Comparison of ENCODE assay signal across 20 cellular contexts in genomic region chr14:61443481-61443880, GRCh38.
DNase-seq lines count a peak whose midpoint lies in the region; ATAC-seq, FAIRE-seq and TF ChIP-seq lines count a peak whose summit lies in the region.
"Had no signal": no experiment of that assay in that cellular context is flagged by ENCODE, and none has a peak within 500 bp of the region (broad histone marks: within the 10 kb centered on the region; RNA-seq: fewer than 3 reads in every experiment).

No MANE protein-coding gene starts in this region.

- peaks cover 89% of the 10 kb centered on the region for H3K4me1 Mint-ChIP-seq in activated T-cell treated with anti-CD3 and anti-CD28 coated beads, Interleukin-2, amount 50 U/mL, for 72 hours (ENCODE audit: low read depth)
- peaks cover 78% of the 10 kb centered on the region for H3K4me1 Mint-ChIP-seq in activated T-helper 17 cell treated with anti-CD3 and anti-CD28 coated beads, Interleukin-2, amount 50 U/mL, for 72 hours
- H3K4me1 Mint-ChIP-seq in natural killer cell, result peaks cover 94 to 96% of the 10 kb centered on the region in 2 donors

- no peak for ATAC-seq in activated T-cell treated with anti-CD3 and anti-CD28 coated beads, Interleukin-2, amount 50 U/mL, for 72 hours (replicated peaks in 1 of 2)
- no peak for ATAC-seq in activated T-helper 17 cell treated with anti-CD3 and anti-CD28 coated beads, Interleukin-2, amount 50 U/mL, for 72 hours (replicated peaks)
- ATAC-seq in natural killer cell (no peak), GM18868 (IDR thresholded peaks at IDR 0.05; ENCODE audit: unreplicated experiment) (no peak)
- ATAC-seq: Right ventricle myocardium inferior had no signal

- H3K36me3 Mint-ChIP-seq in activated T-cell treated with anti-CD3 and anti-CD28 coated beads, Interleukin-2, amount 50 U/mL, for 72 hours (ENCODE audit: insufficient read depth in 2 of 2), result peaks cover 10% of the 10 kb centered on the region in 2 donors
- peaks cover 74% of the 10 kb centered on the region for H3K36me3 Mint-ChIP-seq in activated T-helper 17 cell treated with anti-CD3 and anti-CD28 coated beads, Interleukin-2, amount 50 U/mL, for 72 hours (ENCODE audit: low read depth)
- H3K36me3 Mint-ChIP-seq in natural killer cell, result peaks cover 7% of the 10 kb centered on the region

- H3K27ac Mint-ChIP-seq in activated T-cell treated with anti-CD3 and anti-CD28 coated beads, Interleukin-2, amount 50 U/mL, for 72 hours, result peak overlapping the region; percentile 90
- H3K27ac Mint-ChIP-seq in activated T-helper 17 cell treated with anti-CD3 and anti-CD28 coated beads, Interleukin-2, amount 50 U/mL, for 72 hours, result peak overlapping the region; percentile 73
- no peak overlapping the region for H3K27ac Mint-ChIP-seq in natural killer cell

- H3K9me3 Mint-ChIP-seq in activated T-cell treated with anti-CD3 and anti-CD28 coated beads, Interleukin-2, amount 50 U/mL, for 72 hours, result no peaks in the 10 kb centered on the region
- H3K9me3 Mint-ChIP-seq in activated T-helper 17 cell treated with anti-CD3 and anti-CD28 coated beads, Interleukin-2, amount 50 U/mL, for 72 hours, result no peaks in the 10 kb centered on the region
- H3K9me3 Mint-ChIP-seq in natural killer cell, result no peaks in the 10 kb centered on the region

- no peaks in the 10 kb centered on the region for H3K27me3 Mint-ChIP-seq in activated T-cell treated with anti-CD3 and anti-CD28 coated beads, Interleukin-2, amount 50 U/mL, for 72 hours (ENCODE audit: low read depth)
- H3K27me3 Mint-ChIP-seq in activated T-helper 17 cell treated with anti-CD3 and anti-CD28 coated beads, Interleukin-2, amount 50 U/mL, for 72 hours, result no peaks in the 10 kb centered on the region
- H3K27me3 Mint-ChIP-seq in natural killer cell (ENCODE audit: low read depth in 2 of 2), result no peaks in the 10 kb centered on the region

- no peak for DNase-seq in activated T-cell treated with anti-CD3 and anti-CD28 coated beads, Interleukin-2, amount 50 U/mL, for 72 hours
- DNase-seq in activated T-cell treated with anti-CD3 and anti-CD28 coated beads for 4 hours (no peak), GM19239 (ENCODE audit: insufficient read length, low spot score) (no peak), natural killer cell (no peak), NCI-H146 treated with DMSO at 0.1 percent for 48 hours (lab: John Stamatoyannopoulos, UW; ENCODE audit: unreplicated experiment) (no peak)
- no peak for DNase-seq in activated CD4-positive, CD25-positive, alpha-beta regulatory T cell treated with anti-CD3 and anti-CD28 coated beads, Interleukin-2, amount 50 U/mL, for 72 hours
- DNase-seq: amniotic stem cell, cortex of kidney, DMS79 treated with DMSO at 0.1 percent for 48 hours, kidney, NCI-H2029, NCI-H2227 treated with DMSO at 0.1 percent for 48 hours, NCI-H748 treated with DMSO at 0.1 percent for 48 hours, nucleus accumbens, testis had no signal

- no peak for TF ChIP-seq CTCF in natural killer cell (IDR thresholded peaks at IDR 0.05)

- intact Hi-C loops in natural killer cell (cut with micrococcal nuclease), result loop anchor here (5.0 kb wide), 2 partner anchors 101 to 116 kb away; no protein-coding TSS in a partner anchor

- FAIRE-seq in GM19239 (lab: Jason Lieb, UNC), result peak; percentile 14
- FAIRE-seq: bronchial epithelial cell, endometrium, kidney had no signal

- peak overlapping the region; percentile 38 to 89 for H3K4me3 Mint-ChIP-seq in activated T-cell treated with anti-CD3 and anti-CD28 coated beads, Interleukin-2, amount 50 U/mL, for 72 hours
- peak overlapping the region; percentile 89 for H3K4me3 Mint-ChIP-seq in activated T-helper 17 cell treated with anti-CD3 and anti-CD28 coated beads, Interleukin-2, amount 50 U/mL, for 72 hours
- peak overlapping the region; percentile 82 for H3K4me3 Mint-ChIP-seq in natural killer cell

Comparison
In these comparisons a context has a peak if more than half of its experiments do, and no peak if none do; other contexts are left out.
1. H3K27ac Mint-ChIP-seq: peak in activated T-cell treated with anti-CD3 and anti-CD28 coated beads, Interleukin-2, amount 50 U/mL, for 72 hours (single experiment) and activated T-helper 17 cell treated with anti-CD3 and anti-CD28 coated beads, Interleukin-2, amount 50 U/mL, for 72 hours (single experiment); none in natural killer cell (0 of 2).
2. Peak in every context shown above with its lines, with median percentiles within 50 percentile points of each other: H3K4me3 Mint-ChIP-seq.